In the genomic region with DNA sequence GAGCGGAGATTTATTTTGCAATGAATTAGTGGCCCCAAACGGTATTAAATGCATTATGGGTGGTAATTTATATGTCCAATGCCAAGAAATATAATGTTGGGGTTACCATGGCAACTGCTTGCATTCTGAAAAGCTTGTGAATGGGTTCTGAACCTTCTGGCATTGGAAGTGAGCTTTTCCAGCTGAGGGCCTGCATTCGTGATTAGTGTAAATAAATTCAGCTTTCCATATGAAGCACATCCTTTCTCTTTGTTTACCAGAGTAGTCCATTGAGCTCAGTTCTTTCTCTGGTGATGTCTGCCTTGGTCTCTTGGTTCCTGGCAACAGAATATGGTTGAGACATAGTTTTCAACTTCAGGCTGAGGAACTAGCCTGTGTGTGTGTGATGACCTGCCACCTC, we compare ENCODE assay signal across 15 cellular contexts. TPM values are rescaled to one million over a fixed set of nuclear protein-coding genes. Genes with fewer than 3 reads are reported as not detected.
DNase-seq lines count a peak whose midpoint lies in the region; ATAC-seq and TF ChIP-seq lines count a peak whose summit lies in the region.
"Had no signal": no experiment of that assay in that cellular context is flagged by ENCODE, and none has a peak within 500 bp of the region (broad histone marks: within the 10 kb centered on the region; RNA-seq: fewer than 3 reads in every experiment).

No MANE protein-coding gene starts in this region.

- H3K4me1 ChIP-seq in adrenal gland (replicated peaks in 1 of 2) = no peaks in the 10 kb centered on the region
- H3K4me1 ChIP-seq: left lung had no signal

- peaks cover 4% of the 10 kb centered on the region for H3K27me3 Mint-ChIP-seq in nephron (ENCODE audit: low read depth)

- DNase-seq in DMS 273 (lab: John Stamatoyannopoulos, UW; ENCODE audit: unreplicated experiment) = peak; percentile 27
- no peak for DNase-seq in DMS 273 treated with DMSO at 0.1 percent for 48 hours (lab: John Stamatoyannopoulos, UW)
- DNase-seq in NCI-H2081 (lab: John Stamatoyannopoulos, UW) = peak; percentile 75 to 90
- DNase-seq in cardiac fibroblast (ENCODE audit: low read depth in 2 of 2) = peak; percentile 18 to 55
- DNase-seq in adrenal gland = no peak
- no peak for DNase-seq in stimulated activated CD4-positive, alpha-beta T cell treated with anti-CD3 and anti-CD28 coated beads, Interleukin-2, amount 100 ng/mL, for 24 hours
- DNase-seq: activated T-cell treated with anti-CD3 and anti-CD28 coated beads, Interleukin-2, amount 50 U/mL, for 1 hour; left lung; NCI-H1436; stimulated activated CD4-positive, alpha-beta T cell treated with anti-CD3 and anti-CD28 coated beads, Interleukin-12 subunit alpha, Interleukin-12 subunit beta, amount 100 ng/mL, for 4 hours had no signal

- H3K9me3 ChIP-seq in adrenal gland (replicated peaks in 1 of 3) = no peaks in the 10 kb centered on the region
- H3K9me3 ChIP-seq: left lung had no signal

- WGBS in adrenal gland, 4 donors = 58 to 79% (median 73%) methylated on average over 3 of the region's 3 CpGs

- intact Hi-C loops in adrenal gland (cut with DNase I) = no loop called here

- no peak for TF ChIP-seq POLR2A in adrenal gland (IDR thresholded peaks at IDR 0.05)

- H3K4me3 ChIP-seq in cardiac fibroblast (replicated peaks in 1 of 2; ENCODE audit: low read depth in 2 of 2, low read length in 2 of 2) = no peak overlapping the region
- H3K4me3 ChIP-seq in adrenal gland = no peak overlapping the region
- H3K4me3 ChIP-seq: left lung had no signal

- no peaks in the 10 kb centered on the region for H3K36me3 ChIP-seq in adrenal gland (replicated peaks in 1 of 2)

- no peaks in the 10 kb centered on the region for H3K27me3 ChIP-seq in adrenal gland
- H3K27me3 ChIP-seq: left lung had no signal

- peak overlapping the region; percentile 29 to 66 (median 60) for H3K27ac Mint-ChIP-seq in nephron

- peak overlapping the region in 1 of 3 experiments; percentile 7 for H3K4me3 Mint-ChIP-seq in nephron

- TF ChIP-seq CTCF in cardiac fibroblast (IDR thresholded peaks at IDR 0.05; ENCODE audit: low read depth, low read length) (no peak), nephron (IDR thresholded peaks at IDR 0.05; ENCODE audit: unreplicated experiment in 3 of 3) (no peak), adrenal gland (IDR thresholded peaks at IDR 0.05) (no peak)

- no peak overlapping the region for H3K27ac ChIP-seq in adrenal gland
- H3K27ac ChIP-seq: 22Rv1, HL-60, left lung had no signal

- H3K36me3 Mint-ChIP-seq in nephron (ENCODE audit: low read depth) = peaks cover 7% of the 10 kb centered on the region

- no peak for ATAC-seq in HG02840 (IDR thresholded peaks at IDR 0.05; ENCODE audit: low FRiP score, unreplicated experiment)
- ATAC-seq: left lung, Right ventricle myocardium inferior had no signal

- H3K4me1 Mint-ChIP-seq in nephron = peaks cover 49% of the 10 kb centered on the region

- no peaks in the 10 kb centered on the region for H3K9me3 Mint-ChIP-seq in nephron

RNA-seq across cellular contexts. Expression of a gene that starts 51.9 kb away (rescaled TPM):
- 10 to 100 TPM in 6 of 8 donors, 1 to 10 TPM in 2; 8.6 to 14.5 (median 11.8) TPM for total RNA-seq in adrenal gland
- polyA plus RNA-seq in adrenal gland = 1 to 10 TPM; 3.7 to 9.3 (median 5.1) TPM

Comparison
In these comparisons a context has a peak if more than half of its experiments do, and no peak if none do; other contexts are left out.
1. DNase-seq: peak in DMS 273 (single experiment), NCI-H2081 (2 of 2) and cardiac fibroblast (2 of 2); none in DMS 273 treated with DMSO at 0.1 percent for 48 hours (single experiment), adrenal gland (0 of 7) and stimulated activated CD4-positive, alpha-beta T cell treated with anti-CD3 and anti-CD28 coated beads, Interleukin-2, amount 100 ng/mL, for 24 hours (0 of 2).